ENCODE assay signal across 18 cellular contexts in the genomic region with DNA sequence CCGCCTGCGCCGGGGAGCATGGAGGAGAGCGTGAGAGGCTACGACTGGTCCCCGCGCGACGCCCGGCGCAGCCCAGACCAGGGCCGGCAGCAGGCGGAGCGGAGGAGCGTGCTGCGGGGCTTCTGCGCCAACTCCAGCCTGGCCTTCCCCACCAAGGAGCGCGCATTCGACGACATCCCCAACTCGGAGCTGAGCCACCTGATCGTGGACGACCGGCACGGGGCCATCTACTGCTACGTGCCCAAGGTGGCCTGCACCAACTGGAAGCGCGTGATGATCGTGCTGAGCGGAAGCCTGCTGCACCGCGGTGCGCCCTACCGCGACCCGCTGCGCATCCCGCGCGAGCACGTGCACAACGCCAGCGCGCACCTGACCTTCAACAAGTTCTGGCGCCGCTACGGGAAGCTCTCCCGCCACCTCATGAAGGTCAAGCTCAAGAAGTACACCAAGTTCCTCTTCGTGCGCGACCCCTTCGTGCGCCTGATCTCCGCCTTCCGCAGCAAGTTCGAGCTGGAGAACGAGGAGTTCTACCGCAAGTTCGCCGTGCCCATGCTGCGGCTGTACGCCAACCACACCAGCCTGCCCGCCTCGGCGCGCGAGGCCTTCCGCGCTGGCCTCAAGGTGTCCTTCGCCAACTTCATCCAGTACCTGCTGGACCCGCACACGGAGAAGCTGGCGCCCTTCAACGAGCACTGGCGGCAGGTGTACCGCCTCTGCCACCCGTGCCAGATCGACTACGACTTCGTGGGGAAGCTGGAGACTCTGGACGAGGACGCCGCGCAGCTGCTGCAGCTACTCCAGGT. TPM values are rescaled to one million over a fixed set of nuclear protein-coding genes. Genes with fewer than 3 reads are reported as not detected.
DNase-seq lines count a peak whose midpoint lies in the region; ATAC-seq, FAIRE-seq and TF ChIP-seq lines count a peak whose summit lies in the region.
"Had no signal": no experiment of that assay in that cellular context is flagged by ENCODE, and none has a peak within 500 bp of the region (broad histone marks: within the 10 kb centered on the region; RNA-seq: fewer than 3 reads in every experiment).

No MANE protein-coding gene starts in this region.

- H2AK5ac ChIP-seq in H1 (ENCODE audit: low read depth, low read length) (no peak overlapping the region), neuronal stem cell (ENCODE audit: low read depth, low read length) (no peak overlapping the region)

- ATAC-seq in right cardiac atrium, result peak; percentile 14 to 29
- ATAC-seq in left ventricle myocardium superior, result no peak
- no peak for ATAC-seq in GM21825 (IDR thresholded peaks at IDR 0.05; ENCODE audit: unreplicated experiment)
- ATAC-seq in gastroesophageal sphincter, result no peak

- no peak overlapping the region for H2BK20ac ChIP-seq in H1 (ENCODE audit: low read length)

- H2BK120ac ChIP-seq in H1 (replicated peaks; ENCODE audit: low read depth, low read length), result no peak overlapping the region
- no peak overlapping the region for H2BK120ac ChIP-seq in neuronal stem cell (ENCODE audit: low read depth, low read length)

- no peak overlapping the region for H3K9ac ChIP-seq in H1 (replicated peaks in 1 of 4; ENCODE audit: extremely low read depth in 1 of 4, low read depth in 3 of 4, low read length in 3 of 4)
- H3K9ac ChIP-seq in neuronal stem cell (ENCODE audit: low read depth, low read length, poor library complexity), result no peak overlapping the region
- H3K9ac ChIP-seq: BLaER1 treated with 17β-estradiol and CSF1 and Interleukin-3, amounts not matched to agents 10 nM and 100 nM had no signal

- H3K79me2 ChIP-seq in H1 (ENCODE audit: control insufficient read depth in 1 of 2, insufficient read depth in 2 of 2, low read length in 2 of 2), result peaks cover 0 to 2% of the 10 kb centered on the region in 2 experiments; a peak in 1 of 4 replicates

- H3K23me2 ChIP-seq in H1 (ENCODE audit: low read depth, low read length), result no peaks in the 10 kb centered on the region

- TF ChIP-seq EP300 in H1 (IDR thresholded peaks at IDR 0.05; ENCODE audit: borderline replicate concordance in 1 of 2, low read depth in 2 of 2, low read length in 2 of 2) (no peak), gastroesophageal sphincter (IDR thresholded peaks at IDR 0.05) (no peak), esophagus muscularis mucosa (IDR thresholded peaks at IDR 0.05) (no peak)

- peak overlapping the region; percentile 25; the same call in 1 of the 2 replicates for H4K8ac ChIP-seq in H1 (ENCODE audit: extremely low read depth, insufficient read depth, low read length)
- peak overlapping the region; percentile 17 for H4K8ac ChIP-seq in neuronal stem cell (ENCODE audit: low read depth, low read length)

- POLR2A ChIA-PET in H1 (lab: Charles Lee; ENCODE audit: partially characterized antibody), result interaction anchor here (0.5 to 1.1 kb wide), 2 partner anchors 79 to 322 kb away, joined by 3 to 4 read pairs; no protein-coding TSS in a partner anchor

- TF ChIP-seq RAD21 in H1 (IDR thresholded peaks at IDR 0.05 in 1 of 2, conservative IDR thresholded peaks at IDR 0.05 in 1 of 2; ENCODE audit: low read depth in 2 of 2, low read length in 2 of 2), result no peak

- peaks cover 0 to 17% (median 10%) of the 10 kb centered on the region in 4 experiments; a peak in 5 of 8 replicates for H3K36me3 ChIP-seq in H1 (ENCODE audit: control insufficient read depth in 2 of 4, insufficient read depth in 4 of 4, low read length in 3 of 4)
- peaks cover 7 to 36% of the 10 kb centered on the region in 2 donors for H3K36me3 ChIP-seq in neuronal stem cell (replicated peaks in 1 of 2; ENCODE audit: control insufficient read depth in 2 of 2, insufficient read depth in 2 of 2, low read length in 2 of 2)
- H3K36me3 ChIP-seq in gastroesophageal sphincter, result peaks cover 0 to 57% of the 10 kb centered on the region in 2 donors
- peaks cover 18 to 57% (median 41%) of the 10 kb centered on the region in 4 donors for H3K36me3 ChIP-seq in esophagus muscularis mucosa

- H4K5ac ChIP-seq in H1 (ENCODE audit: insufficient read length, low read depth, low read length), result no peak overlapping the region

- H2BK12ac ChIP-seq in H1 (ENCODE audit: low read depth, low read length) (no peak overlapping the region), neuronal stem cell (ENCODE audit: low read length) (no peak overlapping the region)

- no peak overlapping the region for H3K56ac ChIP-seq in H1 (replicated peaks; ENCODE audit: insufficient read length, low read depth, low read length)

- H2AFZ ChIP-seq in H1 (ENCODE audit: low read length), result no peak overlapping the region
- no peak overlapping the region for H2AFZ ChIP-seq in neuronal stem cell (ENCODE audit: low read length)

- H4K91ac ChIP-seq in H1 (replicated peaks; ENCODE audit: insufficient read length, low read length), result no peak overlapping the region
- no peak overlapping the region for H4K91ac ChIP-seq in neuronal stem cell (ENCODE audit: low read depth, low read length, poor library complexity)

- H3K14ac ChIP-seq in H1 (ENCODE audit: insufficient read length) (no peak overlapping the region), neuronal stem cell (ENCODE audit: low read length) (peak overlapping the region; percentile 38)

- no peak for TF ChIP-seq CTCF in H1 (IDR thresholded peaks at IDR 0.05; ENCODE audit: control extremely low read depth in 1 of 3, insufficient read depth in 1 of 3, low read depth in 1 of 3, low read length in 3 of 3)
- no peak for TF ChIP-seq CTCF in gastroesophageal sphincter (IDR thresholded peaks at IDR 0.05)
- TF ChIP-seq CTCF in esophagus muscularis mucosa (IDR thresholded peaks at IDR 0.05), result no peak

- H3K23ac ChIP-seq in H1 (ENCODE audit: insufficient read length), result no peak overlapping the region
- peak overlapping the region; percentile 22 for H3K23ac ChIP-seq in neuronal stem cell (ENCODE audit: low read depth, low read length, poor library complexity)

- intact Hi-C loops in right cardiac atrium (cut with DNase I), result no loop called here
- intact Hi-C loops in left ventricle myocardium superior (cut with micrococcal nuclease), result no loop called here
- intact Hi-C loops in esophagus muscularis mucosa (cut with DNase I), result no loop called here

- H3K4me3 ChIP-seq in right cardiac atrium (ENCODE audit: low read length) (no peak overlapping the region), H1 (ENCODE audit: extremely low read depth in 1 of 4, insufficient read depth in 2 of 4, low read depth in 3 of 4, low read length in 4 of 4) (no peak overlapping the region), neuronal stem cell (ENCODE audit: low read length in 2 of 2) (no peak overlapping the region), gastroesophageal sphincter (no peak overlapping the region), esophagus muscularis mucosa (no peak overlapping the region)
- H3K4me3 ChIP-seq: BLaER1 treated with 17β-estradiol and CSF1 and Interleukin-3, amounts not matched to agents 10 nM and 100 nM had no signal

- CTCF ChIA-PET in H1 (lab: Charles Lee; ENCODE audit: partially characterized antibody), result interaction anchor here (1.0 to 14.6 kb wide), 11 partner anchors 13 to 171 kb away, joined by 3 to 119 read pairs (median 6); no protein-coding TSS in a partner anchor

- H2BK5ac ChIP-seq in H1 (ENCODE audit: low read depth, low read length), result no peak overlapping the region
- H2BK5ac ChIP-seq in neuronal stem cell (ENCODE audit: low read length), result peak overlapping the region; percentile 39

- H2BK15ac ChIP-seq in H1 (ENCODE audit: low read length) (no peak overlapping the region), neuronal stem cell (ENCODE audit: low read length) (no peak overlapping the region)

- no peak overlapping the region for H3K18ac ChIP-seq in H1 (ENCODE audit: extremely low read depth, low read length)
- peak overlapping the region; percentile 48 for H3K18ac ChIP-seq in neuronal stem cell (ENCODE audit: low read length)

- H3K79me1 ChIP-seq in H1 (ENCODE audit: low read depth, low read length), result peaks cover 3% of the 10 kb centered on the region
- H3K79me1 ChIP-seq in neuronal stem cell (ENCODE audit: low read depth, low read length), result peaks cover 7% of the 10 kb centered on the region

- no peaks in the 10 kb centered on the region for H3K27me3 ChIP-seq in right cardiac atrium (ENCODE audit: control insufficient read depth, insufficient read depth)
- H3K27me3 ChIP-seq in H1 (replicated peaks in 1 of 4; ENCODE audit: control insufficient read depth in 3 of 4, extremely low read depth in 1 of 4, insufficient read depth in 3 of 4, low read length in 3 of 4), result no peaks in the 10 kb centered on the region
- H3K27me3 ChIP-seq in neuronal stem cell (ENCODE audit: control insufficient read depth in 3 of 3, insufficient read depth in 3 of 3, low read depth in 1 of 3, low read length in 3 of 3), result no peaks in the 10 kb centered on the region
- H3K27me3 ChIP-seq in gastroesophageal sphincter, result no peaks in the 10 kb centered on the region
- no peaks in the 10 kb centered on the region for H3K27me3 ChIP-seq in esophagus muscularis mucosa
- H3K27me3 ChIP-seq: BLaER1 treated with 17β-estradiol and CSF1 and Interleukin-3, amounts not matched to agents 10 nM and 100 nM had no signal

- TF ChIP-seq POLR2A in H1 (IDR thresholded peaks at IDR 0.05; ENCODE audit: control extremely low read depth in 1 of 2, low read depth in 2 of 2, low read length in 2 of 2), result no peak
- no peak for TF ChIP-seq POLR2A in gastroesophageal sphincter (IDR thresholded peaks at IDR 0.05)
- TF ChIP-seq POLR2A in esophagus muscularis mucosa (IDR thresholded peaks at IDR 0.05; ENCODE audit: low read depth), result no peak

- peaks cover 0 to 11% of the 10 kb centered on the region in 2 experiments for H4K20me1 ChIP-seq in H1 (replicated peaks in 1 of 2; ENCODE audit: control insufficient read depth in 1 of 2, insufficient read depth in 2 of 2, low read length in 2 of 2)

- H3K4ac ChIP-seq in H1 (replicated peaks; ENCODE audit: insufficient read length, low read depth, low read length), result no peak overlapping the region
- H3K4ac ChIP-seq in neuronal stem cell (ENCODE audit: low read length), result no peak overlapping the region

- WGBS in right cardiac atrium, result 98% methylated on average over 85 of the region's 85 CpGs
- WGBS in H1 (ENCODE audit: extremely low coverage in 1 of 2, insufficient coverage in 1 of 2, insufficient read length in 1 of 2, insufficient replicate concordance in 2 of 2, low coverage in 1 of 2, low lambda C conversion rate in 2 of 2, missing lambda C conversion rate in 1 of 2), 2 experiments, result 98% methylated on average over 84 of the region's 85 CpGs; no CpG with 5 or more reads in 1 of the 2 experiments
- WGBS in neuronal stem cell (ENCODE audit: extremely low coverage in 2 of 2, insufficient read length in 2 of 2, insufficient replicate concordance in 1 of 2), 2 donors, result no CpG with 5 or more reads among the region's 85 CpGs
- 99 to 100% methylated on average over 3 to 35 of the region's 85 CpGs for WGBS in gastroesophageal sphincter (ENCODE audit: low coverage in 1 of 2), 2 donors
- 98% methylated on average over 73 of the region's 85 CpGs for WGBS in esophagus muscularis mucosa

- H3K4me1 ChIP-seq in right cardiac atrium (ENCODE audit: control insufficient read depth, insufficient read depth, low read length) (no peaks in the 10 kb centered on the region), H1 (replicated peaks in 1 of 4; ENCODE audit: control insufficient read depth in 3 of 4, insufficient read depth in 4 of 4, low read length in 3 of 4) (no peaks in the 10 kb centered on the region; a peak in 1 of 7 replicates), neuronal stem cell (ENCODE audit: control insufficient read depth in 2 of 2, insufficient read depth in 1 of 2, low read depth in 1 of 2, low read length in 2 of 2) (no peaks in the 10 kb centered on the region), gastroesophageal sphincter (peaks cover 0 to 3% (median 2%) of the 10 kb centered on the region in 3 donors), esophagus muscularis mucosa (peaks cover 0 to 8% (median 3%) of the 10 kb centered on the region in 4 donors)

- H3K4me2 ChIP-seq in H1 (ENCODE audit: insufficient read depth in 1 of 2, low read depth in 2 of 2, low read length in 2 of 2) (no peak overlapping the region), neuronal stem cell (ENCODE audit: insufficient read depth, low read length, poor library complexity, severe bottlenecking) (no peak overlapping the region)
- H3K4me2 ChIP-seq: BLaER1 treated with 17β-estradiol and CSF1 and Interleukin-3, amounts not matched to agents 10 nM and 100 nM had no signal

- H3K27ac ChIP-seq in right cardiac atrium (ENCODE audit: low read length) (no peak overlapping the region), H1 (ENCODE audit: low read depth, low read length) (no peak overlapping the region), neuronal stem cell (replicated peaks; ENCODE audit: low read length) (no peak overlapping the region), gastroesophageal sphincter (no peak overlapping the region), esophagus muscularis mucosa (replicated peaks in 1 of 4) (no peak overlapping the region)
- H3K27ac ChIP-seq: BLaER1 treated with 17β-estradiol and CSF1 and Interleukin-3, amounts not matched to agents 10 nM and 100 nM had no signal

- DNase-seq in right cardiac atrium (no peak), left ventricle myocardium superior (no peak), H1 (ENCODE audit: low read depth in 1 of 2, low spot score in 2 of 2) (no peak), neuronal stem cell (ENCODE audit: low spot score) (no peak), esophagus muscularis mucosa (ENCODE audit: extremely low spot score) (no peak), activated gamma-delta T cell treated with Interleukin-2 at 50 U/mL for 16 hours (no peak)
- DNase-seq: 8988T; AML-193; CD4-positive, alpha-beta T cell; DMS79; GOT3; HCEC 1CT had no signal

- H3K9me3 ChIP-seq in right cardiac atrium (ENCODE audit: control insufficient read depth, low read length) (no peaks in the 10 kb centered on the region), H1 (ENCODE audit: insufficient read depth in 2 of 2, low read depth in 1 of 2, low read length in 1 of 2) (no peaks in the 10 kb centered on the region), neuronal stem cell (replicated peaks in 1 of 2; ENCODE audit: control insufficient read depth in 2 of 2, insufficient read depth in 1 of 2, low read depth in 1 of 2, low read length in 2 of 2) (peaks cover 5 to 9% of the 10 kb centered on the region in 2 donors), gastroesophageal sphincter (peaks cover 0 to 5% (median 0%) of the 10 kb centered on the region in 3 donors), esophagus muscularis mucosa (peaks cover 0 to 12% (median 0%) of the 10 kb centered on the region in 4 donors)

- FAIRE-seq in H1 (lab: Jason Lieb, UNC), result no peak
- FAIRE-seq: GM12891 had no signal

RNA-seq across cellular contexts. Expression of a gene that starts 29.7 kb away (rescaled TPM):
- 10 to 100 TPM; 16.6 to 19.5 (median 19.4) TPM for total RNA-seq in right cardiac atrium
- 17.9 TPM for polyA plus RNA-seq in right cardiac atrium
- total RNA-seq in left ventricle myocardium superior, result 15.1 TPM
- total RNA-seq in H1 (2021; fragmentation: NEBNext Ultra II Directional; extraction: Animal tissue kit (Norgen Biotek cat#: 25700)), result 13.4 and 18.2 TPM in 2 replicates
- polyA plus RNA-seq in H1 (2011; rRNA removed), result 24.1 and 28.0 TPM in 2 replicates
- 13.3 TPM for polyA plus RNA-seq in H1 (2011; cell fraction: cytosol; rRNA removed)
- 14.9 TPM for polyA plus RNA-seq in H1 (2011; cell fraction: nucleus; rRNA removed)
- 9.4 to 12.3 TPM (median 11.3 TPM) in 4 replicates for polyA plus RNA-seq in H1 (2012, experiment 1 of 2)
- polyA plus RNA-seq in H1 (2012, experiment 2 of 2), result 9.6 TPM
- 20.2 TPM for polyA plus RNA-seq in H1 (2013, experiment 1 of 2)
- 21.4 TPM for polyA plus RNA-seq in H1 (2013, experiment 2 of 2)
- 5.8 and 7.4 TPM in 2 replicates for polyA minus RNA-seq in H1 (2011; rRNA and poly(A)+ RNA removed)
- polyA minus RNA-seq in H1 (2011; cell fraction: cytosol; rRNA and poly(A)+ RNA removed), result 16.1 TPM
- 8.9 TPM for polyA minus RNA-seq in H1 (2011; cell fraction: nucleus; rRNA and poly(A)+ RNA removed)
- polyA plus RNA-seq in neuronal stem cell (2013, experiment 1 of 2), result 12.5 TPM
- polyA plus RNA-seq in neuronal stem cell (2013, experiment 2 of 2), result 12.7 TPM
- total RNA-seq in gastroesophageal sphincter, result 10 to 100 TPM in 3 of 4 donors, 1 to 10 TPM in 1; 8.3 to 18.3 (median 13.4) TPM
- total RNA-seq in esophagus muscularis mucosa, result 10 to 100 TPM in 2 of 4 donors, 1 to 10 TPM in 2; 6.6 to 24.0 (median 14.8) TPM

RNA-seq across cellular contexts. Expression of a gene that starts 43.1 kb away (rescaled TPM):
- not detected for total RNA-seq in right cardiac atrium
- not detected for polyA plus RNA-seq in right cardiac atrium
- not detected for total RNA-seq in left ventricle myocardium superior
- not detected in 2 replicates for total RNA-seq in H1 (2021; fragmentation: NEBNext Ultra II Directional; extraction: Animal tissue kit (Norgen Biotek cat#: 25700))
- polyA plus RNA-seq in H1 (2011; rRNA removed), result not detected in 2 replicates
- not detected for polyA plus RNA-seq in H1 (2011; cell fraction: cytosol; rRNA removed)
- polyA plus RNA-seq in H1 (2011; cell fraction: nucleus; rRNA removed), result not detected
- not detected in 4 replicates for polyA plus RNA-seq in H1 (2012, experiment 1 of 2)
- polyA plus RNA-seq in H1 (2012, experiment 2 of 2), result not detected
- polyA plus RNA-seq in H1 (2013, experiment 1 of 2), result not detected
- polyA plus RNA-seq in H1 (2013, experiment 2 of 2), result not detected
- polyA minus RNA-seq in H1 (2011; rRNA and poly(A)+ RNA removed), result not detected in 2 replicates
- not detected for polyA minus RNA-seq in H1 (2011; cell fraction: cytosol; rRNA and poly(A)+ RNA removed)
- polyA minus RNA-seq in H1 (2011; cell fraction: nucleus; rRNA and poly(A)+ RNA removed), result not detected
- not detected for polyA plus RNA-seq in neuronal stem cell (2013, experiment 1 of 2)
- not detected for polyA plus RNA-seq in neuronal stem cell (2013, experiment 2 of 2)
- not detected for total RNA-seq in gastroesophageal sphincter
- total RNA-seq in esophagus muscularis mucosa, result not detected
- total RNA-seq: CD4-positive, alpha-beta T cell; G401 had no signal
- polyA plus RNA-seq: IgD-negative memory B cell had no signal

Comparison
In these comparisons a context has a peak if more than half of its experiments do, and no peak if none do; other contexts are left out.
1. ATAC-seq: peak in right cardiac atrium (2 of 2); none in left ventricle myocardium superior (single experiment), GM21825 (single experiment) and gastroesophageal sphincter (single experiment).